9 cellular contexts compared by ENCODE assay signal in the genomic region with DNA sequence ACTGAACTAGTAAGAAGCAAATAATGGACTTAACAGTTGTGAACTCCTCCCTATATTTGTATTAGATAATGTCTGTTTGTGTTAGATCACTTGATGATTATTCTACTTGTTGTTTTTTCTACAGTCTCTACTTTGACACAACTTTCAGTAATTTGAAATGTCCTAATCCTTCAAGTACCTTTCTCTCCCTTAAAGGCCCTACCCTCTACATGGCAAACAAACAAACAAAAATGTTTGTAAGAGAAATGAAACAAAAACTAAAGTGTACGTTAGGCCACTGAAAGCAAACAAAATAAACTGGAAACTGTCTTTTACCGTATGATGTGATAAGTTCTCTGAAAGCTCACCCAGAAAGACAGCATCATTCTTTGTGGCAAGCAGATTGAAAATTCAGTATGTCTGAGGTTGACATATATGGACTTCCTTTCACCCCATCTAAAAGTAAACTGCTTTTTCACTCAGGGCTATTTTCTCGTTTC.
A peak's percentile ranks its signal among the peaks of the same experiment; 100 is the strongest.
DNase-seq lines count a peak whose midpoint lies in the region; ATAC-seq and TF ChIP-seq lines count a peak whose summit lies in the region.
"Had no signal": no experiment of that assay in that cellular context is flagged by ENCODE, and none has a peak within 500 bp of the region (broad histone marks: within the 10 kb centered on the region; RNA-seq: fewer than 3 reads in every experiment).

No MANE protein-coding gene starts in this region.

- no peaks in the 10 kb centered on the region for H3K9me3 ChIP-seq in CD4-positive, alpha-beta memory T cell (ENCODE audit: control insufficient read depth in 1 of 2, low read length in 2 of 2)

- H3K27ac Mint-ChIP-seq in CD4-positive, alpha-beta memory T cell, result peak overlapping the region in 4 of 7 donors; percentile 2 to 74 (median 27)
- no peak overlapping the region for H3K27ac Mint-ChIP-seq in activated T-helper 17 cell treated with anti-CD3 and anti-CD28 coated beads, Interleukin-2, amount 50 U/mL, for 72 hours
- no peak overlapping the region for H3K27ac Mint-ChIP-seq in endothelial cell (ENCODE audit: unreplicated experiment)

- H3K4me1 Mint-ChIP-seq in CD4-positive, alpha-beta memory T cell, result peaks cover 12 to 25% (median 16%) of the 10 kb centered on the region in 4 donors
- H3K4me1 Mint-ChIP-seq in activated T-helper 17 cell treated with anti-CD3 and anti-CD28 coated beads, Interleukin-2, amount 50 U/mL, for 72 hours, result no peaks in the 10 kb centered on the region
- no peaks in the 10 kb centered on the region for H3K4me1 Mint-ChIP-seq in endothelial cell (ENCODE audit: unreplicated experiment)

- TF ChIP-seq CTCF in endothelial cell (IDR thresholded peaks at IDR 0.05; ENCODE audit: unreplicated experiment), result no peak

- H3K36me3 ChIP-seq in CD4-positive, alpha-beta memory T cell (ENCODE audit: insufficient read depth, low read length), result no peaks in the 10 kb centered on the region

- POLR2A ChIA-PET in CD4-positive, alpha-beta memory T cell (lab: Charles Lee; ENCODE audit: partially characterized antibody), result no interaction called here

- intact Hi-C loops in CD4-positive, alpha-beta memory T cell (cut with micrococcal nuclease), result no loop called here

- H3K27me3 Mint-ChIP-seq in CD4-positive, alpha-beta memory T cell, result no peaks in the 10 kb centered on the region
- H3K27me3 Mint-ChIP-seq in activated T-helper 17 cell treated with anti-CD3 and anti-CD28 coated beads, Interleukin-2, amount 50 U/mL, for 72 hours, result no peaks in the 10 kb centered on the region
- H3K27me3 Mint-ChIP-seq in endothelial cell (ENCODE audit: unreplicated experiment), result no peaks in the 10 kb centered on the region

- CTCF ChIA-PET in CD4-positive, alpha-beta memory T cell (lab: Charles Lee; ENCODE audit: partially characterized antibody), result no interaction called here

- H3K9me3 Mint-ChIP-seq in CD4-positive, alpha-beta memory T cell, result peaks cover 0 to 2% (median 0%) of the 10 kb centered on the region in 8 donors
- no peaks in the 10 kb centered on the region for H3K9me3 Mint-ChIP-seq in activated T-helper 17 cell treated with anti-CD3 and anti-CD28 coated beads, Interleukin-2, amount 50 U/mL, for 72 hours
- H3K9me3 Mint-ChIP-seq in endothelial cell (ENCODE audit: unreplicated experiment), result no peaks in the 10 kb centered on the region

- H3K27ac ChIP-seq in CD4-positive, alpha-beta memory T cell (ENCODE audit: low read depth, low read length), result no peak overlapping the region

- ATAC-seq in GM19463 (IDR thresholded peaks at IDR 0.05; ENCODE audit: unreplicated experiment) (peak; percentile 62), HG03196 (IDR thresholded peaks at IDR 0.05; ENCODE audit: unreplicated experiment) (peak; percentile 61)
- peak; percentile 48 for ATAC-seq in activated T-helper 17 cell treated with anti-CD3 and anti-CD28 coated beads, Interleukin-2, amount 50 U/mL, for 72 hours (replicated peaks)

- in situ Hi-C loops in KBM-7 (cut with MboI; ENCODE audit: low pct_unique_long_range_greater_than_20kb, low sequenced_read_pairs), result no loop called here

- no peak overlapping the region for H3K4me3 ChIP-seq in CD4-positive, alpha-beta memory T cell (ENCODE audit: low read length in 2 of 2)

- no peaks in the 10 kb centered on the region for H3K27me3 ChIP-seq in CD4-positive, alpha-beta memory T cell (ENCODE audit: insufficient read depth, low read length)

- peaks cover 5% of the 10 kb centered on the region for H3K4me1 ChIP-seq in CD4-positive, alpha-beta memory T cell (ENCODE audit: insufficient read depth, low read length)

- H3K36me3 Mint-ChIP-seq in CD4-positive, alpha-beta memory T cell, result no peaks in the 10 kb centered on the region
- H3K36me3 Mint-ChIP-seq in activated T-helper 17 cell treated with anti-CD3 and anti-CD28 coated beads, Interleukin-2, amount 50 U/mL, for 72 hours (ENCODE audit: low read depth), result no peaks in the 10 kb centered on the region
- H3K36me3 Mint-ChIP-seq in endothelial cell (ENCODE audit: low read depth, unreplicated experiment), result no peaks in the 10 kb centered on the region

- H3K4me3 Mint-ChIP-seq in CD4-positive, alpha-beta memory T cell, result peak overlapping the region in 4 of 8 donors; percentile 4 to 67 (median 43)
- no peak overlapping the region for H3K4me3 Mint-ChIP-seq in activated T-helper 17 cell treated with anti-CD3 and anti-CD28 coated beads, Interleukin-2, amount 50 U/mL, for 72 hours
- no peak overlapping the region for H3K4me3 Mint-ChIP-seq in endothelial cell (ENCODE audit: unreplicated experiment)

- DNase-seq in CD4-positive, alpha-beta memory T cell, result no peak
- DNase-seq in endothelial cell (ENCODE audit: low spot score) (no peak), midbrain (lab: John Stamatoyannopoulos, UW) (no peak), KBM-7 (no peak), HPDE6-E6E7 (ENCODE audit: extremely low spot score) (no peak)
- DNase-seq: DMS79 had no signal

Comparison
In these comparisons a context has a peak if more than half of its experiments do, and no peak if none do; other contexts are left out.
1. H3K27ac Mint-ChIP-seq: peak in CD4-positive, alpha-beta memory T cell (4 of 7); none in activated T-helper 17 cell treated with anti-CD3 and anti-CD28 coated beads, Interleukin-2, amount 50 U/mL, for 72 hours (single experiment) and endothelial cell (single experiment).
2. Peak in every context shown above with its lines, with median percentiles within 50 percentile points of each other: ATAC-seq.